Comparison of ENCODE assay signal across 15 cellular contexts in the genomic region with DNA sequence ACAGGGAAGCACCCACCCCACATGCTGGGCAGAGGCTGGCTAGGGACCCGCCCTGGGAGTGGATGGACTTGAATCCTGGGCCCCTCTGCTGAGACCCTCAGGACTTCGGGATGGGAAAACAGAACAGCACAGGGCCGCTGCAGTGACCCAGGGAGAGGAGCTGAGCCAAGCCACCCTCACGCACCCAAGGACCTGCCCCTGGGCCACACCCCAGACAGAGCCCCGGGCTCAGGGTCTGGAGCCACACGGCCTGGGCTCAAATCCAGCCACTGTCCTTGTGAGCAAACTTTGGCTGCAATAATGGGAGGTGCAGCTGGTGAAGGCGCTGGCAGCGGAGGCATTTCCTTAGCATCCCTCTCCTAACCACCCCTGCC.
DNase-seq lines count a peak whose midpoint lies in the region; ATAC-seq, FAIRE-seq and TF ChIP-seq lines count a peak whose summit lies in the region.
"Had no signal": no experiment of that assay in that cellular context is flagged by ENCODE, and none has a peak within 500 bp of the region (broad histone marks: within the 10 kb centered on the region; RNA-seq: fewer than 3 reads in every experiment).

No MANE protein-coding gene starts in this region.

- no peaks in the 10 kb centered on the region for H3K9me3 Mint-ChIP-seq in effector memory CD8-positive, alpha-beta T cell
- H3K9me3 Mint-ChIP-seq: immature natural killer cell, memory B cell, nephron progenitor cell had no signal

- H3K36me3 Mint-ChIP-seq in effector memory CD8-positive, alpha-beta T cell (ENCODE audit: insufficient read depth) = peaks cover 55% of the 10 kb centered on the region

- 0% methylated on average over 1 of the region's 8 CpGs for WGBS in SK-N-SH (ENCODE audit: low lambda C conversion rate)
- 65% methylated on average over 8 of the region's 8 CpGs for WGBS in HepG2 (ENCODE audit: low lambda C conversion rate)
- WGBS in small intestine, 3 donors = 22 to 57% (median 35%) methylated on average over 8 of the region's 8 CpGs

- H3K4me1 Mint-ChIP-seq in effector memory CD8-positive, alpha-beta T cell (ENCODE audit: low read depth in 2 of 2) = peaks cover 20 to 28% of the 10 kb centered on the region in 2 donors

- no peaks in the 10 kb centered on the region for H3K27me3 Mint-ChIP-seq in effector memory CD8-positive, alpha-beta T cell
- H3K27me3 Mint-ChIP-seq: B cell, memory B cell had no signal

- no peak overlapping the region for H3K4me3 ChIP-seq in SK-N-SH (ENCODE audit: low read depth in 2 of 2, low read length in 1 of 2)
- H3K4me3 ChIP-seq in HepG2 (replicated peaks in 1 of 3; ENCODE audit: insufficient read depth in 1 of 3, low read depth in 2 of 3, low read length in 3 of 3) = no peak overlapping the region
- no peak overlapping the region for H3K4me3 ChIP-seq in small intestine (ENCODE audit: low read depth in 1 of 2, low read length in 2 of 2)

- H3K4me3 Mint-ChIP-seq in effector memory CD8-positive, alpha-beta T cell = no peak overlapping the region

- no peak; the same call in 1 of the 3 replicates for ATAC-seq in SK-N-SH treated with all-trans-retinoic acid at 6 μM for 48 hours
- ATAC-seq in effector memory CD8-positive, alpha-beta T cell (replicated peaks) = no peak
- peak; percentile 12; the same call in 2 of the 3 replicates for ATAC-seq in HepG2

- H3K27ac ChIP-seq in SK-N-SH (ENCODE audit: low read depth in 2 of 2, low read length in 1 of 2) (peak overlapping the region in 1 of 2 experiments; percentile 83; a peak in 2 of 4 replicates), HepG2 (ENCODE audit: extremely low read length, insufficient read depth, low read length) (no peak overlapping the region), small intestine (ENCODE audit: low read depth in 1 of 2, low read length in 1 of 2) (no peak overlapping the region)
- H3K27ac ChIP-seq: 22Rv1, prostate gland had no signal

- no peak for TF ChIP-seq RAD21 in SK-N-SH (IDR thresholded peaks at IDR 0.05; ENCODE audit: low read length)
- no peak for TF ChIP-seq RAD21 in HepG2 (CRISPR knock-in tag; IDR thresholded peaks at IDR 0.05)

- TF ChIP-seq CTCF in SK-N-SH (IDR thresholded peaks at IDR 0.05) (no peak), HepG2 (CRISPR knock-in tag; IDR thresholded peaks at IDR 0.05) (no peak), GM13976 (IDR thresholded peaks at IDR 0.05; ENCODE audit: borderline replicate concordance, control extremely low read depth, extremely low read depth, insufficient read depth, missing control alignments) (no peak)

- H3F3A ChIP-seq in SK-N-SH (replicated peaks; ENCODE audit: insufficient read depth) = peaks cover 2% of the 10 kb centered on the region

- no peaks in the 10 kb centered on the region for H3K79me2 ChIP-seq in SK-N-SH (ENCODE audit: insufficient read depth)
- no peaks in the 10 kb centered on the region for H3K79me2 ChIP-seq in HepG2 (ENCODE audit: insufficient read depth, low read length)

- H3K4me1 ChIP-seq in SK-N-SH (ENCODE audit: control insufficient read depth in 1 of 2, insufficient read depth in 2 of 2, low read depth in 1 of 2, low read length in 1 of 2) = peaks cover 0 to 27% of the 10 kb centered on the region in 2 experiments; a peak in 2 of 4 replicates
- peaks cover 11% of the 10 kb centered on the region for H3K4me1 ChIP-seq in HepG2 (ENCODE audit: insufficient read depth, low read length)
- no peaks in the 10 kb centered on the region for H3K4me1 ChIP-seq in small intestine (ENCODE audit: control insufficient read depth in 2 of 2, insufficient read depth in 1 of 2, low read depth in 1 of 2, low read length in 1 of 2)

- no peak for TF ChIP-seq POLR2A in HepG2 (IDR thresholded peaks at IDR 0.05; ENCODE audit: insufficient read depth in 1 of 2, low read depth in 2 of 2, low read length in 2 of 2)

- H4K20me1 ChIP-seq in SK-N-SH (ENCODE audit: insufficient read depth) (no peaks in the 10 kb centered on the region), HepG2 (ENCODE audit: insufficient read depth, low read length) (no peaks in the 10 kb centered on the region)

- BruUV-seq in HepG2 (replicated peaks; lab: Mats Ljungman, UMichigan) = no TSS peak

- FAIRE-seq in HepG2 (lab: Jason Lieb, UNC) = no peak
- FAIRE-seq in small intestine (lab: Jason Lieb, UNC) = no peak
- FAIRE-seq: D721Med had no signal

- H3K9me3 ChIP-seq in SK-N-SH = no peaks in the 10 kb centered on the region
- H3K9me3 ChIP-seq in HepG2 (ENCODE audit: low read length) = no peaks in the 10 kb centered on the region
- H3K9me3 ChIP-seq in small intestine (ENCODE audit: control insufficient read depth, low read depth) = no peaks in the 10 kb centered on the region
- H3K9me3 ChIP-seq: prostate gland had no signal

- DNase-seq in SK-N-SH (no peak), HepG2 (ENCODE audit: low spot score) (no peak), small intestine (peak; percentile 4), NCI-H128 (lab: John Stamatoyannopoulos, UW; ENCODE audit: unreplicated experiment) (no peak), GM13976 (ENCODE audit: low spot score) (no peak), AML-193 (lab: John Stamatoyannopoulos, UW) (no peak)
- DNase-seq in effector memory CD8-positive, alpha-beta T cell = no peak

- H3K36me3 ChIP-seq in SK-N-SH (replicated peaks in 1 of 2; ENCODE audit: control insufficient read depth in 1 of 2, insufficient read depth in 2 of 2, low read length in 1 of 2) = no peaks in the 10 kb centered on the region
- no peaks in the 10 kb centered on the region for H3K36me3 ChIP-seq in HepG2 (replicated peaks in 1 of 2; ENCODE audit: control insufficient read depth in 1 of 2, insufficient read depth in 2 of 2, low read length in 2 of 2)
- H3K36me3 ChIP-seq in small intestine (ENCODE audit: control insufficient read depth in 2 of 2, insufficient read depth in 2 of 2, low read length in 2 of 2) = no peaks in the 10 kb centered on the region
- H3K36me3 ChIP-seq: prostate gland had no signal

- no peak for TF ChIP-seq EP300 in SK-N-SH (IDR thresholded peaks at IDR 0.05; ENCODE audit: borderline replicate concordance in 1 of 2, low read depth in 1 of 2, low read length in 1 of 2)
- no peak for TF ChIP-seq EP300 in HepG2 (IDR thresholded peaks at IDR 0.05; ENCODE audit: low read depth in 2 of 2, low read length in 2 of 2)
- no peak for TF ChIP-seq EP300 in HepG2 (CRISPR knock-in tag; IDR thresholded peaks at IDR 0.05; ENCODE audit: borderline replicate concordance)

- peak overlapping the region; percentile 57 to 77 for H3K27ac Mint-ChIP-seq in effector memory CD8-positive, alpha-beta T cell
- H3K27ac Mint-ChIP-seq: nephron progenitor cell had no signal

- H3K9ac ChIP-seq in SK-N-SH (no peak overlapping the region), HepG2 (ENCODE audit: insufficient read depth, low read depth, low read length) (no peak overlapping the region)

- no peak overlapping the region for H2AFZ ChIP-seq in SK-N-SH (ENCODE audit: low read depth)
- no peak overlapping the region for H2AFZ ChIP-seq in HepG2 (ENCODE audit: low read length)

- in situ Hi-C loops in HepG2 (cut with HindIII; ENCODE audit: extremely low pct_ligation_motif_present, low pct_unique_long_range_greater_than_20kb) = loop anchor here (5.0 to 25.0 kb wide), 3 partner anchors 208 to 938 kb away; a partner anchor contains a TSS
- in situ Hi-C loops in GM13976 (cut with MboI; ENCODE audit: low sequenced_read_pairs, unreplicated experiment) = loop anchor here (25.0 kb wide), 1 partner anchor 933 kb away; no protein-coding TSS in a partner anchor

- CTCF ChIA-PET in SK-N-SH (lab: Yijun Ruan, JAX) (interaction anchor here (0.6 to 10.6 kb wide), 174 partner anchors 12 to 1416 kb away, joined by 3 to 437 read pairs (median 5); a partner anchor contains a TSS), HepG2 (lab: Yijun Ruan, JAX; ENCODE audit: low intra/inter-chr PET ratio, low total read pairs) (interaction anchor here (0.8 to 3.5 kb wide), 10 partner anchors 16 to 956 kb away, joined by 3 to 40 read pairs (median 9); a partner anchor contains a TSS)

- H3K4me2 ChIP-seq in SK-N-SH = peak overlapping the region; percentile 61; the same call in 1 of the 2 replicates
- no peak overlapping the region for H3K4me2 ChIP-seq in HepG2 (ENCODE audit: low read depth, low read length)

- H3K9me2 ChIP-seq in SK-N-SH = no peaks in the 10 kb centered on the region

- POLR2A ChIA-PET in SK-N-SH (lab: Yijun Ruan, JAX) (interaction anchor here (0.8 to 1.6 kb wide), 5 partner anchors 13 to 950 kb away, joined by 3 to 8 read pairs (median 3); no protein-coding TSS in a partner anchor), HepG2 (lab: Yijun Ruan, JAX) (interaction anchor here (0.8 to 1.0 kb wide), 4 partner anchors 261 to 834 kb away, joined by 3 to 4 read pairs (median 3); no protein-coding TSS in a partner anchor)

- intact Hi-C loops in HepG2 (cut with micrococcal nuclease; ENCODE audit: unreplicated experiment) = no loop called here

- H3K27me3 ChIP-seq in SK-N-SH (ENCODE audit: insufficient read depth) (no peaks in the 10 kb centered on the region), HepG2 (ENCODE audit: control insufficient read depth in 1 of 2, insufficient read depth in 2 of 2, low read length in 2 of 2) (peaks cover 14 to 23% of the 10 kb centered on the region in 2 experiments; a peak in 3 of 5 replicates), small intestine (ENCODE audit: control insufficient read depth in 2 of 2, insufficient read depth in 2 of 2, low read length in 2 of 2) (no peaks in the 10 kb centered on the region)

TF ChIP-seq in SK-N-SH treated with all-trans-retinoic acid at 6 μM for 48 hours, 23 proteins besides CTCF, POLR2A, EP300 and RAD21:
- TF ChIP-seq ZNF70 (CRISPR knock-in tag; IDR thresholded peaks at IDR 0.05) = no peak
- TF ChIP-seq TCF4 (CRISPR knock-in tag; IDR thresholded peaks at IDR 0.05; ENCODE audit: borderline replicate concordance) = no peak
TF ChIP-seq in SK-N-SH treated with all-trans-retinoic acid at 6 μM for 48 hours: peak in this region for 0.

TF ChIP-seq in HepG2, 621 proteins besides CTCF, POLR2A, EP300 and RAD21 (continues in another document):
- TF ChIP-seq SMAD9 (CRISPR knock-in tag; IDR thresholded peaks at IDR 0.05) (0 out of 2 replicates have a peak, but pooled peaks have one; percentile 55), SOX5 (CRISPR knock-in tag; IDR thresholded peaks at IDR 0.05; ENCODE audit: borderline replicate concordance) (no peak), PTBP1 (IDR thresholded peaks at IDR 0.05; ENCODE audit: low read depth, low read length, poor library complexity, severe bottlenecking) (peak; percentile 37), TEAD2 (CRISPR knock-in tag; IDR thresholded peaks at IDR 0.05) (no peak), TRIM24 (CRISPR knock-in tag; IDR thresholded peaks at IDR 0.05) (no peak), MBNL3 (CRISPR knock-in tag; conservative IDR thresholded peaks at IDR 0.05) (no peak), SUZ12 (IDR thresholded peaks at IDR 0.05; ENCODE audit: low read depth, low read length) (no peak), NFE2L1 (CRISPR knock-in tag; IDR thresholded peaks at IDR 0.05; ENCODE audit: borderline replicate concordance) (peak; percentile 78; the same call in 1 of the 2 replicates), ZMYM4 (CRISPR knock-in tag; IDR thresholded peaks at IDR 0.05) (no peak), ZNF430 (CRISPR knock-in tag; IDR thresholded peaks at IDR 0.05) (0 out of 2 replicates have a peak, but pooled peaks have one; percentile 19), PITX1 (CRISPR knock-in tag; IDR thresholded peaks at IDR 0.05) (0 out of 2 replicates have a peak, but pooled peaks have one; percentile 70)
